ENCODE assay signal across 18 cellular contexts in genomic region chr3:77816470-77816869, GRCh38.
DNase-seq lines count a peak whose midpoint lies in the region; FAIRE-seq and TF ChIP-seq lines count a peak whose summit lies in the region.
"Had no signal": no experiment of that assay in that cellular context is flagged by ENCODE, and none has a peak within 500 bp of the region (broad histone marks: within the 10 kb centered on the region; RNA-seq: fewer than 3 reads in every experiment).

No MANE protein-coding gene starts in this region.

- H3K4me3 ChIP-seq in BJ (ENCODE audit: low read depth, low read length) = no peak overlapping the region
- H3K4me3 ChIP-seq in SK-N-MC = peak overlapping the region; percentile 65
- no peak overlapping the region for H3K4me3 ChIP-seq in right atrium auricular region
- H3K4me3 ChIP-seq: BLaER1 had no signal

- FAIRE-seq in endometrium (lab: Jason Lieb, UNC) = peak; percentile 99
- FAIRE-seq: GM12892, GM18507 had no signal

- DNase-seq in BJ (ENCODE audit: low read depth) (peak; percentile 39), SK-N-MC (ENCODE audit: low read depth, low spot score) (peak; percentile 59), iris pigment epithelial cell (ENCODE audit: low read depth) (peak; percentile 20), right atrium auricular region (ENCODE audit: low spot score) (no peak), GM20000 (ENCODE audit: low spot score) (no peak), DMS79 (lab: John Stamatoyannopoulos, UW) (no peak)
- DNase-seq: ACHN; AML-193; CD4-positive, alpha-beta memory T cell; DND-41; GDM1; GOT3; H9; KG1 had no signal

- H3K9ac ChIP-seq in SK-N-MC (ENCODE audit: insufficient read length) = peak overlapping the region; percentile 70
- H3K9ac ChIP-seq: BLaER1 had no signal

- H3K36me3 ChIP-seq in BJ (ENCODE audit: control insufficient read depth, insufficient read depth, low read length) = no peaks in the 10 kb centered on the region
- no peaks in the 10 kb centered on the region for H3K36me3 ChIP-seq in SK-N-MC (ENCODE audit: insufficient read depth, low read length)
- no peaks in the 10 kb centered on the region for H3K36me3 ChIP-seq in right atrium auricular region
- H3K36me3 ChIP-seq: BLaER1 had no signal

- H3K27ac ChIP-seq in SK-N-MC = peak overlapping the region; percentile 99
- H3K27ac ChIP-seq in right atrium auricular region = no peak overlapping the region
- H3K27ac ChIP-seq: BLaER1 had no signal

- POLR2A ChIA-PET in BJ (lab: Charles Lee) = no interaction called here

- CTCF ChIA-PET in BJ (lab: Yijun Ruan, JAX) = no interaction called here

- H3K27me3 ChIP-seq in BJ (ENCODE audit: control insufficient read depth, insufficient read depth, low read length) = no peaks in the 10 kb centered on the region
- no peaks in the 10 kb centered on the region for H3K27me3 ChIP-seq in right atrium auricular region
- H3K27me3 ChIP-seq: BLaER1 had no signal

- no peak for TF ChIP-seq CTCF in BJ (IDR thresholded peaks at IDR 0.05; ENCODE audit: insufficient read depth, low read depth, low read length)
- no peak for TF ChIP-seq CTCF in right atrium auricular region (IDR thresholded peaks at IDR 0.05)
- TF ChIP-seq CTCF in GM20000 (IDR thresholded peaks at IDR 0.05; ENCODE audit: extremely low read depth, missing control alignments) = no peak

- H3K4me1 ChIP-seq in right atrium auricular region = no peaks in the 10 kb centered on the region
- H3K4me1 ChIP-seq: BLaER1 had no signal

- no peaks in the 10 kb centered on the region for H3K9me3 ChIP-seq in SK-N-MC (ENCODE audit: low read depth, low read length)
- no peaks in the 10 kb centered on the region for H3K9me3 ChIP-seq in right atrium auricular region
- H3K9me3 ChIP-seq: BLaER1 had no signal

Comparison
In these comparisons a context has a peak if more than half of its experiments do, and no peak if none do; other contexts are left out.
1. DNase-seq: peak in BJ (single experiment), SK-N-MC (single experiment) and iris pigment epithelial cell (single experiment); none in right atrium auricular region (single experiment), GM20000 (single experiment) and DMS79 (single experiment).